ENCODE assay signal across 21 cellular contexts in the genomic region with DNA sequence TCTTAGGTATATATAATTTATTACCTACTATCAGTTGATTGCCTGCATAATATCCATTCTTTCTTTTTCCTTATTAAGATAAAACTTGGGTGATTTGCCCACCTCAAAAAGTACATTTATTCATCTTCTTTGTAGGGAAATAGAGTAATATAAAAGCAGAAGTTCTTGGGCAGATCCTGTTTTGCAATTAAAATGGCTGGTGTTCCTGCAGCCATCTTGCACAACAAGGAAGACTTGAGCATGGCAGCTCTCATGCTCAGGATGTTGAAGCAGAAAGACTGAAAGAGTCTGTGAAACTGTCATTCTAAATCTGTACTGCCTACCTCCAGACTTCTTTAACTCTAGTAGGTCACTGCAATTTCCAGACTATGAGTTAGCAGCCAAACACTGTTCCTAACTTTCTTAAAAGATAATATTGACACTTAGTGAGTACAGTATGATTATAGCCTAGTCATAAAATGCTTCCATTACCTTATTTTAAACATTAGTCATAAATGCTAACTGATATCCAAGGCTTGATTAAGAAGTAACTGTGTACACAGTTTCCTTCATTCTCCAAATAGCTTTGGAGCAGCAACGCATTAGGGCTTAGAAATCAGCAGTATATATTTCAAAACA. TPM values are rescaled to one million over a fixed set of nuclear protein-coding genes. Genes with fewer than 3 reads are reported as not detected.
"Had no signal": no experiment of that assay in that cellular context is flagged by ENCODE, and none has a peak within 500 bp of the region (broad histone marks: within the 10 kb centered on the region; RNA-seq: fewer than 3 reads in every experiment).

No MANE protein-coding gene starts in this region.

- H3K27me3 ChIP-seq: body of pancreas, foreskin keratinocyte, spleen had no signal

- DNase-seq: activated CD4-positive, alpha-beta T cell treated with anti-CD3 and anti-CD28 coated beads, Interleukin-2, amount 10 ng/mL, durations not matched to agents 7 days and 5 days; activated CD4-positive, CD25-positive, alpha-beta regulatory T cell treated with anti-CD3 and anti-CD28 coated beads, Interleukin-2, amount 50 U/mL, for 72 hours; activated CD8-positive, alpha-beta T cell treated with anti-CD3 and anti-CD28 coated beads for 36 hours; activated gamma-delta T cell treated with Interleukin-2 at 50 U/mL for 16 hours; anterior cingulate cortex; body of pancreas; caudate nucleus; effector memory CD4-positive, alpha-beta T cell; foreskin keratinocyte; kidney; naive thymus-derived CD4-positive, alpha-beta T cell; retina; spleen; stimulated activated CD4-positive, alpha-beta T cell treated with anti-CD3 and anti-CD28 coated beads, Interleukin-4, amount 100 ng/mL, for 1 hour; stimulated activated naive CD4-positive, alpha-beta T cell had no signal

- H3K4me3 ChIP-seq: body of pancreas, lung, spleen had no signal

- H3K9me3 ChIP-seq: body of pancreas, spleen had no signal

- H3K4me1 ChIP-seq: body of pancreas, foreskin keratinocyte, spleen had no signal

- ATAC-seq: activated CD8-positive, alpha-beta T cell treated with anti-CD3 and anti-CD28 coated beads for 36 hours; body of pancreas; foreskin keratinocyte; left lobe of liver; naive thymus-derived CD4-positive, alpha-beta T cell had no signal

- H3K36me3 ChIP-seq: spleen had no signal

- H3K27ac ChIP-seq: body of pancreas, foreskin keratinocyte, spleen, VCaP had no signal

RNA-seq across cellular contexts. Expression of gene HTR1B, which starts 24.6 kb away (rescaled TPM):
- total RNA-seq: activated CD4-positive, alpha-beta T cell treated with anti-CD3 and anti-CD28 coated beads, Interleukin-2, amount 10 ng/mL, durations not matched to agents 7 days and 5 days; activated CD8-positive, alpha-beta T cell treated with anti-CD3 and anti-CD28 coated beads for 36 hours; activated T-helper 1 cell treated with anti-CD3 and anti-CD28 coated beads, Interleukin-12 subunit alpha, Interleukin-12 subunit beta, Interleukin-2, Interleukin-4 antibody, amounts not matched to agents 30 ng/mL and 10 ng/mL and 1 ng/mL, durations not matched to agents 14 hours and 24 hours and 36 hours; left lobe of liver; naive thymus-derived CD4-positive, alpha-beta T cell; subcutaneous adipose tissue; T-helper 2 cell treated with Interferon-gamma antibody and Interleukin-4, amounts not matched to agents 100 ng/mL and 5 ng/mL, for 36 hours had no signal
- polyA plus RNA-seq: naive thymus-derived CD4-positive, alpha-beta T cell; spleen had no signal
